Comparison of ENCODE assay signal across 8 cellular contexts in genomic region chr10:14959221-14960057, GRCh38. TPM values are rescaled to one million over a fixed set of nuclear protein-coding genes. Genes with fewer than 3 reads are reported as not detected.
A peak's percentile ranks its signal among the peaks of the same experiment; 100 is the strongest.
DNase-seq lines count a peak whose midpoint lies in the region; ATAC-seq and TF ChIP-seq lines count a peak whose summit lies in the region.

MEIG1 (plus strand) TSS chr10:14959388; CDS start chr10:14966469, 7,081 bp downstream.

- H3K27ac ChIP-seq in SK-N-MC (peak within 1 kb of the TSS; percentile 94), testis (peak within 1 kb of the TSS; percentile 93 to 98)

- peaks cover 6 to 7% of the 10 kb centered on the region in 2 donors for H3K36me3 Mint-ChIP-seq in activated naive CD4-positive, alpha-beta T cell treated with anti-CD3 and anti-CD28 coated beads, Interleukin-2, amount 50 U/mL, for 72 hours

- 0 to 1% methylated on average over 15 to 60 of the region's 60 CpGs for WGBS in testis, 2 donors

- DNase-seq in NCI-H1048 (lab: John Stamatoyannopoulos, UW) (peak; percentile 64), SK-N-MC (ENCODE audit: low read depth, low spot score) (no peak), glomerular visceral epithelial cell (ENCODE audit: extremely low spot score) (peak; percentile 95), omental fat pad (ENCODE audit: low spot score) (peak; percentile 97), testis (peak; percentile 95)
- peak; percentile 95 to 99 for DNase-seq in activated naive CD4-positive, alpha-beta T cell treated with anti-CD3 and anti-CD28 coated beads, Interleukin-2, amount 50 U/mL, for 72 hours (ENCODE audit: low spot score in 2 of 2)

- ATAC-seq in HG02588 (IDR thresholded peaks at IDR 0.05; ENCODE audit: unreplicated experiment) (peak; percentile 83), omental fat pad (ENCODE audit: low FRiP score) (peak; percentile 99)
- peak; percentile 92 to 95 for ATAC-seq in activated naive CD4-positive, alpha-beta T cell treated with anti-CD3 and anti-CD28 coated beads, Interleukin-2, amount 50 U/mL, for 72 hours

- peak within 1 kb of the TSS; percentile 94 for H3K9ac ChIP-seq in SK-N-MC (ENCODE audit: insufficient read length)

- peak within 1 kb of the TSS; percentile 68 for H3K4me3 ChIP-seq in GM08714 (ENCODE audit: low read length)
- H3K4me3 ChIP-seq in SK-N-MC: peak within 1 kb of the TSS; percentile 85
- peak within 1 kb of the TSS; percentile 82 for H3K4me3 ChIP-seq in testis

- H3K4me1 ChIP-seq in testis: peaks cover 3% of the 10 kb centered on the region

- intact Hi-C loops in testis (cut with DNase I; ENCODE audit: low total_unique reads): loop anchor here (10.0 kb wide), 1 partner anchor 135 kb away; the partner anchor contains the start of gene RPP38

- H3K9me3 ChIP-seq in SK-N-MC (ENCODE audit: low read depth, low read length): no peaks in the 10 kb centered on the region
- H3K9me3 ChIP-seq in testis: no peaks in the 10 kb centered on the region

- H3K27ac Mint-ChIP-seq in activated naive CD4-positive, alpha-beta T cell treated with anti-CD3 and anti-CD28 coated beads, Interleukin-2, amount 50 U/mL, for 72 hours: peak within 1 kb of the TSS; percentile 98 to 99

- no peak for TF ChIP-seq POLR2A in testis (IDR thresholded peaks at IDR 0.05)

- H3K27me3 ChIP-seq in testis: no peaks in the 10 kb centered on the region

- no peaks in the 10 kb centered on the region for H3K9me3 Mint-ChIP-seq in activated naive CD4-positive, alpha-beta T cell treated with anti-CD3 and anti-CD28 coated beads, Interleukin-2, amount 50 U/mL, for 72 hours

- TF ChIP-seq CTCF in omental fat pad (IDR thresholded peaks at IDR 0.05) (no peak), testis (IDR thresholded peaks at IDR 0.05) (no peak)

- no peaks in the 10 kb centered on the region for H3K36me3 ChIP-seq in SK-N-MC (ENCODE audit: insufficient read depth, low read length)
- H3K36me3 ChIP-seq in testis (ENCODE audit: low read depth, missing control alignments): no peaks in the 10 kb centered on the region

RNA-seq across cellular contexts. Expression of gene MEIG1, which starts in this region (rescaled TPM):
- total RNA-seq in activated naive CD4-positive, alpha-beta T cell treated with anti-CD3 and anti-CD28 coated beads, Interleukin-2, amount 50 U/mL, for 72 hours: under 1 TPM; 0.56 to 0.59 TPM
- total RNA-seq in omental fat pad: not detected
- 1 to 10 TPM; 3.6 to 7.8 TPM for total RNA-seq in testis
- polyA plus RNA-seq in testis (ENCODE audit: insufficient read depth, low read depth, low replicate concordance): 33.1 TPM

Comparison
In these comparisons a context has a peak if more than half of its experiments do, and no peak if none do; other contexts are left out.
1. Peak in DNase-seq and ATAC-seq in activated naive CD4-positive, alpha-beta T cell treated with anti-CD3 and anti-CD28 coated beads, Interleukin-2, amount 50 U/mL, for 72 hours; RNA of the gene not detected or under 1 TPM.
2. Peak in DNase-seq and ATAC-seq in omental fat pad; RNA of the gene not detected or under 1 TPM.